ENCODE assay signal across 9 cellular contexts in genomic region chr2:230794472-230794871, GRCh38.
DNase-seq lines count a peak whose midpoint lies in the region; ATAC-seq and TF ChIP-seq lines count a peak whose summit lies in the region.
"Had no signal": no experiment of that assay in that cellular context is flagged by ENCODE, and none has a peak within 500 bp of the region (broad histone marks: within the 10 kb centered on the region; RNA-seq: fewer than 3 reads in every experiment).

No MANE protein-coding gene starts in this region.

- no peak overlapping the region for H3K4me3 ChIP-seq in SJSA1
- no peak overlapping the region for H3K4me3 ChIP-seq in parathyroid adenoma (ENCODE audit: low read depth, low read length)

- H3K9ac ChIP-seq in parathyroid adenoma = no peak overlapping the region

- H3K4me1 Mint-ChIP-seq in CD4-positive, alpha-beta T cell (ENCODE audit: low read depth) = peaks cover 47% of the 10 kb centered on the region
- peaks cover 40% of the 10 kb centered on the region for H3K4me1 Mint-ChIP-seq in central memory CD8-positive, alpha-beta T cell
- H3K4me1 Mint-ChIP-seq: nephron had no signal

- CTCF ChIA-PET in CD4-positive, alpha-beta T cell (lab: Charles Lee) = interaction anchor here (0.7 to 2.0 kb wide), 6 partner anchors 13 to 296 kb away, joined by 3 to 13 read pairs (median 6); partner anchors contain the start of gene CAB39

- H3K4me1 ChIP-seq in SJSA1 (replicated peaks) (peaks cover 46% of the 10 kb centered on the region), parathyroid adenoma (peaks cover 6% of the 10 kb centered on the region)

- H3K36me3 ChIP-seq in SJSA1 (peaks cover 72% of the 10 kb centered on the region), parathyroid adenoma (ENCODE audit: control insufficient read depth, insufficient read depth, low read length) (no peaks in the 10 kb centered on the region)

- no peak for TF ChIP-seq CTCF in CD4-positive, alpha-beta T cell (IDR thresholded peaks at IDR 0.05)
- no peak for TF ChIP-seq CTCF in parathyroid adenoma (IDR thresholded peaks at IDR 0.05)

- H3K9me3 Mint-ChIP-seq in CD4-positive, alpha-beta T cell = no peaks in the 10 kb centered on the region
- H3K9me3 Mint-ChIP-seq in central memory CD8-positive, alpha-beta T cell = no peaks in the 10 kb centered on the region

- H3K9me3 ChIP-seq in CD4-positive, alpha-beta T cell (ENCODE audit: control insufficient read depth, low read length) = no peaks in the 10 kb centered on the region
- H3K9me3 ChIP-seq in SJSA1 (replicated peaks) (0 out of 2 replicates have a peak, but pooled peaks cover under 1% of the 10 kb centered on the region), parathyroid adenoma (ENCODE audit: control insufficient read depth, low read length) (no peaks in the 10 kb centered on the region)

- POLR2A ChIA-PET in CD4-positive, alpha-beta T cell (lab: Charles Lee) = interaction anchor here (1.1 to 2.8 kb wide), 9 partner anchors 11 to 569 kb away, joined by 4 to 17 read pairs (median 5); partner anchors contain the start of gene SP140

- peak; percentile 23 for ATAC-seq in CD4-positive, alpha-beta T cell (ENCODE audit: poor library complexity)
- peak; percentile 20 for ATAC-seq in central memory CD8-positive, alpha-beta T cell (replicated peaks; ENCODE audit: extremely low read depth, poor library complexity, severe bottlenecking)
- ATAC-seq in GM18873 (IDR thresholded peaks at IDR 0.05; ENCODE audit: low FRiP score, unreplicated experiment) = no peak
- no peak for ATAC-seq in HG02588 (IDR thresholded peaks at IDR 0.05; ENCODE audit: unreplicated experiment)
- no peak for ATAC-seq in GM21576 (IDR thresholded peaks at IDR 0.05; ENCODE audit: unreplicated experiment)

- no peaks in the 10 kb centered on the region for H3K27me3 ChIP-seq in CD4-positive, alpha-beta T cell (ENCODE audit: control insufficient read depth, insufficient read depth, low read length)
- H3K27me3 ChIP-seq in SJSA1 (replicated peaks) = no peaks in the 10 kb centered on the region
- H3K27me3 ChIP-seq in parathyroid adenoma (ENCODE audit: control insufficient read depth, insufficient read depth, low read length) = no peaks in the 10 kb centered on the region

- peak in 5 of 10 experiments; percentile 11 to 24 (median 18) for DNase-seq in CD4-positive, alpha-beta T cell
- DNase-seq in SJSA1 (ENCODE audit: low read depth in 1 of 2, low spot score in 2 of 2) (peak in 1 of 2 experiments; percentile 60), NOMO-1 treated with dmso at 0.1 percent for 144 hours (lab: John Stamatoyannopoulos, UW; ENCODE audit: unreplicated experiment) (no peak)
- no peak for DNase-seq in central memory CD8-positive, alpha-beta T cell (ENCODE audit: low spot score in 2 of 2)

- peak overlapping the region; percentile 46 for H3K4me3 Mint-ChIP-seq in CD4-positive, alpha-beta T cell
- peak overlapping the region; percentile 68 for H3K4me3 Mint-ChIP-seq in central memory CD8-positive, alpha-beta T cell
- H3K4me3 Mint-ChIP-seq: nephron had no signal

- H3K4me2 ChIP-seq in parathyroid adenoma (ENCODE audit: low read length) = peak overlapping the region; percentile 12

- H3K27ac ChIP-seq in CD4-positive, alpha-beta T cell (ENCODE audit: low read depth, low read length) = peak overlapping the region; percentile 52
- H3K27ac ChIP-seq in SJSA1 (peak overlapping the region; percentile 85), parathyroid adenoma (no peak overlapping the region)

- H3K79me2 ChIP-seq in parathyroid adenoma = peaks cover 13% of the 10 kb centered on the region

- intact Hi-C loops in CD4-positive, alpha-beta T cell (cut with DNase I, micrococcal nuclease) = loop anchor here in 1 of 2 experiments (1.0 to 2.0 kb wide), 2 partner anchors 14 to 80 kb away; no protein-coding TSS in a partner anchor

- no peak overlapping the region for H3K27ac Mint-ChIP-seq in CD4-positive, alpha-beta T cell
- H3K27ac Mint-ChIP-seq in central memory CD8-positive, alpha-beta T cell (ENCODE audit: low read depth) = peak overlapping the region; percentile 83
- H3K27ac Mint-ChIP-seq: nephron had no signal

- no peak overlapping the region for H2AFZ ChIP-seq in parathyroid adenoma

- no peaks in the 10 kb centered on the region for H3K27me3 Mint-ChIP-seq in CD4-positive, alpha-beta T cell
- no peaks in the 10 kb centered on the region for H3K27me3 Mint-ChIP-seq in central memory CD8-positive, alpha-beta T cell

- H3K36me3 Mint-ChIP-seq in CD4-positive, alpha-beta T cell (ENCODE audit: low read depth) = peaks cover 64% of the 10 kb centered on the region
- peaks cover 26% of the 10 kb centered on the region for H3K36me3 Mint-ChIP-seq in central memory CD8-positive, alpha-beta T cell (ENCODE audit: insufficient read depth)

Comparison
In these comparisons a context has a peak if more than half of its experiments do, and no peak if none do; other contexts are left out.
1. ATAC-seq: peak in CD4-positive, alpha-beta T cell (single experiment) and central memory CD8-positive, alpha-beta T cell (single experiment); none in GM18873 (single experiment), HG02588 (single experiment) and GM21576 (single experiment).